Comparison of ENCODE assay signal across 11 cellular contexts in the genomic region with DNA sequence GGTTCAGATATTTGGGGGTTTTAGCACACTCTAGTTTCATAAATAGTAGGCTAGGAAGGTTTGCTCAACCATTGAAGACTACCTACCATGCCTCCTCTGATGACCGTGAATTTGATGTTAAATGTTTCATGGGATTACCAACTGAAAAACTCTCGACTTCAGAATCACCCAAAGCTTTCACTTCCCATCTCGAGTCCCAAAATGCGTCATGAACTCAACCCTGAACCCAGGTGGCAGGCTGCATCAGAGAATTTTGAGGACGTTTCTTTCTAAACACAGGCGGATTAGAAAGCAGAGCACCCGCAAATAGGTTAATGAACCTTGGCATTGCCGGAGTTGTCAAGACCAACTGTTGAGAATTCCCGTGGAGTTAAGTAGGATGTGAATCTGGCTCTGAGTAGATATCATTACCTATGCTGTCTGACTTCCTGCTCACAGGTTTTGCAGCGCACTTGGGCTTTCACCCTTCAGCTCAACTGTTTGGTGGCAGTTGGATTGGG.
DNase-seq lines count a peak whose midpoint lies in the region; ATAC-seq, FAIRE-seq and TF ChIP-seq lines count a peak whose summit lies in the region.
"Had no signal": no experiment of that assay in that cellular context is flagged by ENCODE, and none has a peak within 500 bp of the region (broad histone marks: within the 10 kb centered on the region; RNA-seq: fewer than 3 reads in every experiment).

No MANE protein-coding gene starts in this region.

- ATAC-seq in GM19452 (IDR thresholded peaks at IDR 0.05; ENCODE audit: unreplicated experiment): peak; percentile 73
- peak; percentile 80 for ATAC-seq in HG02852 (IDR thresholded peaks at IDR 0.05; ENCODE audit: unreplicated experiment)
- no peak for ATAC-seq in left colon
- ATAC-seq: naive thymus-derived CD4-positive, alpha-beta T cell had no signal

- H3K9me3 Mint-ChIP-seq in IgD-negative memory B cell: peaks cover under 1 to 6% (median 2%) of the 10 kb centered on the region in 3 donors

- in situ Hi-C loops in G401 (cut with HindIII; ENCODE audit: low sequenced_read_pairs): no loop called here

- peak overlapping the region; percentile 5 to 86 (median 50) for H3K27ac Mint-ChIP-seq in IgD-negative memory B cell
- H3K27ac Mint-ChIP-seq: naive thymus-derived CD4-positive, alpha-beta T cell had no signal

- peaks cover 10 to 13% (median 12%) of the 10 kb centered on the region in 3 donors for H3K4me1 Mint-ChIP-seq in IgD-negative memory B cell
- H3K4me1 Mint-ChIP-seq: naive thymus-derived CD4-positive, alpha-beta T cell had no signal

- H3K4me3 Mint-ChIP-seq in IgD-negative memory B cell: peak overlapping the region; percentile 21 to 90 (median 81)
- H3K4me3 Mint-ChIP-seq: naive thymus-derived CD4-positive, alpha-beta T cell had no signal

- peaks cover 6% of the 10 kb centered on the region for H3K27me3 Mint-ChIP-seq in IgD-negative memory B cell

- no peak; the same call in 1 of the 2 replicates for TF ChIP-seq POLR2A in GM12892 (IDR thresholded peaks at IDR 0.05; ENCODE audit: low read depth, low read length)

- no peak for DNase-seq in GM12892 (ENCODE audit: insufficient read length)
- DNase-seq in G401 (ENCODE audit: low spot score): no peak
- DNase-seq in kidney glomerular epithelial cell (lab: John Stamatoyannopoulos, UW): no peak
- DNase-seq in left colon: no peak
- no peak for DNase-seq in DMS 273 treated with DMSO at 0.1 percent for 48 hours (lab: John Stamatoyannopoulos, UW)
- DNase-seq: aorta; naive thymus-derived CD4-positive, alpha-beta T cell; OCI-M1 had no signal

- FAIRE-seq in GM12892 (lab: Jason Lieb, UNC): peak; percentile 98

- intact Hi-C loops in left colon (cut with DNase I, micrococcal nuclease): no loop called here

- no peaks in the 10 kb centered on the region for H3K36me3 Mint-ChIP-seq in IgD-negative memory B cell
